In the genomic region with DNA sequence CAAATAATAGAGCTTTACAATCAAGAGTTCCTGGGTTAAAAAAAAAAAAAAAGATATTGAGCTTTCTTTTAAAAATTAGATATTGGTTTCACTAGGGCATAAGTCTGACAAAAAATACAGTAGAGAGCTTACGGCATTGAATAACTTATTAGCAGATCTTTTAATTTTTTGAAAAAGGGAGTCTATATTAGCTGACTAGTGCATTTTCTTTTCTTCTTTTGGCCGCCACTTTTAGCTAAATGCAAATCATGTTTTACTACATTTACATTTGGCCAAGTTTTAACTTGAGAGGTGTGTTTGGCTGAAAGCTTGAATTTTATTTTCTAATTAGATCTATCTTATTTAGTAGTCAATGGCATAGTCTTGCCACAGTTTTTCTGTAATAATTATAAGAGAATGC, we compare ENCODE assay signal across 24 cellular contexts. TPM values are rescaled to one million over a fixed set of nuclear protein-coding genes. Genes with fewer than 3 reads are reported as not detected.
"Had no signal": no experiment of that assay in that cellular context is flagged by ENCODE, and none has a peak within 500 bp of the region (broad histone marks: within the 10 kb centered on the region; RNA-seq: fewer than 3 reads in every experiment).

No MANE protein-coding gene starts in this region.

- H3K27ac ChIP-seq: foreskin keratinocyte, heart right ventricle, right atrium auricular region, spleen, tibial nerve had no signal

- H3K36me3 Mint-ChIP-seq: naive thymus-derived CD4-positive, alpha-beta T cell had no signal

- H3K4me1 ChIP-seq: foreskin keratinocyte, right atrium auricular region, tibial nerve had no signal

- H3K27me3 Mint-ChIP-seq: activated B cell treated with CpG ODN at 0.5 μM for 24 hours; effector memory CD8-positive, alpha-beta T cell; naive thymus-derived CD4-positive, alpha-beta T cell had no signal

- H3K4me3 Mint-ChIP-seq: activated B cell treated with CpG ODN at 0.5 μM for 24 hours; effector memory CD8-positive, alpha-beta T cell; naive thymus-derived CD4-positive, alpha-beta T cell had no signal

- H3K4me3 ChIP-seq: heart right ventricle, right atrium auricular region, spleen, tibial nerve had no signal

- H3K9me3 ChIP-seq: heart right ventricle, right atrium auricular region, spleen, tibial nerve had no signal

- ATAC-seq: effector memory CD8-positive, alpha-beta T cell; foreskin keratinocyte; left cardiac atrium; left ventricle myocardium superior; naive thymus-derived CD4-positive, alpha-beta T cell had no signal

- H3K27ac Mint-ChIP-seq: activated B cell treated with CpG ODN at 0.5 μM for 24 hours; effector memory CD8-positive, alpha-beta T cell; naive thymus-derived CD4-positive, alpha-beta T cell had no signal

- H3K36me3 ChIP-seq: heart right ventricle, right atrium auricular region, spleen had no signal

- DNase-seq: activated B cell treated with CpG ODN at 0.5 μM for 24 hours; activated CD4-positive, alpha-beta T cell treated with anti-CD3 and anti-CD28 coated beads, Interleukin-2, amount 50 U/mL, for 4 hours; activated CD8-positive, alpha-beta memory T cell treated with anti-CD3 and anti-CD28 coated beads, Interleukin-2, amount 50 U/mL, for 4 hours; activated gamma-delta T cell; activated naive CD4-positive, alpha-beta T cell treated with anti-CD3 and anti-CD28 coated beads, Interleukin-2, amount 50 U/mL, for 16 hours; activated T-cell treated with anti-CD3 and anti-CD28 coated beads, Interleukin-2, amount 50 U/mL, for 1 hour; amniotic stem cell; caudate nucleus; cortex of kidney; effector memory CD8-positive, alpha-beta T cell; foreskin keratinocyte; heart right ventricle; left cardiac atrium; left ventricle myocardium superior; midbrain; naive thymus-derived CD4-positive, alpha-beta T cell; spleen; stimulated activated naive CD4-positive, alpha-beta T cell; T-helper 2 cell had no signal

- H3K27me3 ChIP-seq: foreskin keratinocyte, heart right ventricle, right atrium auricular region, spleen, tibial nerve had no signal

- H3K9me3 Mint-ChIP-seq: activated B cell treated with CpG ODN at 0.5 μM for 24 hours; effector memory CD8-positive, alpha-beta T cell had no signal

- FAIRE-seq: astrocyte, endothelial cell of umbilical vein, islet of Langerhans had no signal

- H3K4me1 Mint-ChIP-seq: naive thymus-derived CD4-positive, alpha-beta T cell had no signal

RNA-seq across cellular contexts. Expression of a gene that starts 43.4 kb away (rescaled TPM):
- polyA plus RNA-seq: naive thymus-derived CD4-positive, alpha-beta T cell had no signal
